In the genomic region with DNA sequence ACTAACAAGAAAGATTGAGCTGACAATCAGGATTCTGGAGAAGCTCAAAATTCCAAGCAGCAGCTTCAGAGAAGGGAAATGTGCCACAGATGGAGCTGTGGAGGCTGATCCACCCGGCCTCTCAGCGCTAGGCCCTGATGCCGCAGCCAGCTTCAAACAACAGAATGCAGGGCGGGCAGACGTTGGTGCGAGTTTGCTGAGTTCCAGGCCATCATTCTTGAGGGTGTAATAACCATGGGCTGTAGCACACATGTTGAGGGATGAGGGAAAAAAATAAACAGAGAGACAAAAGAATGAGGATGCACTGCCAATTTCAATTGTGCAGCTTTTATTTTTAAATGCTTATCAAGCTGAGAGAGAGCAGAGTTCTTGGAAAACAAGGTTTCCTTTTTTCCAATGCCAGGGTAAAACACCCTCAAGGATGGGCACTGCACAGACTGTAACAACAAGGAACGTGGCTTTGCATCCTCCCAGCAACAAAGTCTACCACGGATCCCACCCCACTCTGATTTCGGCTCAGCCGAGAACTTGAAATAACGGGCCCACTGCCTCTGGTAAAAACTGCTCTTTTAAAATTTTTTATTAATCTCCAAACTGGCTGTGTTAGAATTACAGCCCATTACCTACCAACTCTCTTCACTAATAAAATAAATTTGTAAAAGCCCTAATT, we compare ENCODE assay signal across 8 cellular contexts.
DNase-seq lines count a peak whose midpoint lies in the region; ATAC-seq lines count a peak whose summit lies in the region.

No MANE protein-coding gene starts in this region.

- WGBS in GM23248 (ENCODE audit: low coverage in 1 of 2, low lambda C conversion rate in 2 of 2, missing lambda C conversion rate in 2 of 2), 2 experiments: 4 to 10% methylated on average over 11 of the region's 11 CpGs

- H3K4me3 ChIP-seq in GM23248 (peak overlapping the region; percentile 58), skeletal muscle satellite cell (ENCODE audit: low read length) (peak overlapping the region; percentile 55)

- peak; percentile 21 for ATAC-seq in left ventricle myocardium superior

- H3K9me2 ChIP-seq in GM23248 (ENCODE audit: insufficient read depth): no peaks in the 10 kb centered on the region

- peak overlapping the region; percentile 95 for H3K27ac Mint-ChIP-seq in activated naive CD8-positive, alpha-beta T cell treated with anti-CD3 and anti-CD28 coated beads for 36 hours

- H2AFZ ChIP-seq in GM23248: 0 out of 2 replicates have a peak overlapping the region, but pooled peaks have one; percentile 4

- DNase-seq in GM23248: peak; percentile 68
- DNase-seq in activated naive CD8-positive, alpha-beta T cell treated with anti-CD3 and anti-CD28 coated beads for 36 hours: no peak
- DNase-seq in left ventricle myocardium superior: peak; percentile 48
- DNase-seq in stimulated activated CD4-positive, alpha-beta T cell treated with anti-CD3 and anti-CD28 coated beads, Interleukin-12 subunit alpha, Interleukin-12 subunit beta, amount 100 ng/mL, for 4 hours: no peak
- DNase-seq in NCI-H510A treated with DMSO at 0.1 percent for 48 hours (lab: John Stamatoyannopoulos, UW): no peak
- DNase-seq in NCI-H1105 treated with DMSO at 0.1 percent for 48 hours (lab: John Stamatoyannopoulos, UW): no peak
- DNase-seq in SW480 (ENCODE audit: low spot score): no peak

- H3K9ac ChIP-seq in GM23248 (peak overlapping the region; percentile 91), skeletal muscle satellite cell (ENCODE audit: low read depth, low read length) (peak overlapping the region; percentile 72)

- no peaks in the 10 kb centered on the region for H3K27me3 Mint-ChIP-seq in activated naive CD8-positive, alpha-beta T cell treated with anti-CD3 and anti-CD28 coated beads for 36 hours

- H3F3A ChIP-seq in GM23248 (ENCODE audit: insufficient read depth): peaks cover 51% of the 10 kb centered on the region

- H3K4me3 Mint-ChIP-seq in activated naive CD8-positive, alpha-beta T cell treated with anti-CD3 and anti-CD28 coated beads for 36 hours: no peak overlapping the region

- no peaks in the 10 kb centered on the region for H3K36me3 ChIP-seq in GM23248 (ENCODE audit: low read depth)
- H3K36me3 ChIP-seq in skeletal muscle satellite cell (ENCODE audit: insufficient read depth, low read length): no peaks in the 10 kb centered on the region

- H3K27me3 ChIP-seq in GM23248 (replicated peaks; ENCODE audit: insufficient read depth) (no peaks in the 10 kb centered on the region), skeletal muscle satellite cell (ENCODE audit: control insufficient read depth, insufficient read depth, low read length) (no peaks in the 10 kb centered on the region)

- H3K9me3 Mint-ChIP-seq in activated naive CD8-positive, alpha-beta T cell treated with anti-CD3 and anti-CD28 coated beads for 36 hours: peaks cover under 1% of the 10 kb centered on the region

- intact Hi-C loops in left ventricle myocardium superior (cut with micrococcal nuclease): no loop called here

- H3K79me2 ChIP-seq in GM23248 (ENCODE audit: insufficient read depth): peaks cover 41% of the 10 kb centered on the region

- H3K4me1 ChIP-seq in GM23248 (ENCODE audit: insufficient read depth) (peaks cover 54% of the 10 kb centered on the region), skeletal muscle satellite cell (ENCODE audit: control insufficient read depth, insufficient read depth, low read length) (peaks cover 50% of the 10 kb centered on the region)

- peak overlapping the region; percentile 99 for H3K27ac ChIP-seq in GM23248

- peaks cover 29% of the 10 kb centered on the region for H3K36me3 Mint-ChIP-seq in activated naive CD8-positive, alpha-beta T cell treated with anti-CD3 and anti-CD28 coated beads for 36 hours

- H3K4me1 Mint-ChIP-seq in activated naive CD8-positive, alpha-beta T cell treated with anti-CD3 and anti-CD28 coated beads for 36 hours: peaks cover 59% of the 10 kb centered on the region

- H4K20me1 ChIP-seq in GM23248 (ENCODE audit: insufficient read depth): no peaks in the 10 kb centered on the region

- H3K4me2 ChIP-seq in GM23248 (ENCODE audit: unreplicated experiment) (peak overlapping the region; percentile 81), skeletal muscle satellite cell (ENCODE audit: low read length) (peak overlapping the region; percentile 76)

- in situ Hi-C loops in GM23248 (cut with MboI): no loop called here

- H3K9me3 ChIP-seq in GM23248 (ENCODE audit: low read depth) (no peaks in the 10 kb centered on the region), skeletal muscle satellite cell (replicated peaks; ENCODE audit: low read length) (no peaks in the 10 kb centered on the region)

Comparison
In these comparisons a context has a peak if more than half of its experiments do, and no peak if none do; other contexts are left out.
1. DNase-seq: peak in GM23248 (single experiment) and left ventricle myocardium superior (single experiment); none in activated naive CD8-positive, alpha-beta T cell treated with anti-CD3 and anti-CD28 coated beads for 36 hours (single experiment), stimulated activated CD4-positive, alpha-beta T cell treated with anti-CD3 and anti-CD28 coated beads, Interleukin-12 subunit alpha, Interleukin-12 subunit beta, amount 100 ng/mL, for 4 hours (single experiment), NCI-H510A treated with DMSO at 0.1 percent for 48 hours (single experiment), NCI-H1105 treated with DMSO at 0.1 percent for 48 hours (single experiment) and SW480 (single experiment).